ENCODE assay signal across 18 cellular contexts in genomic region chr6:91141352-91141751, GRCh38.
"Had no signal": no experiment of that assay in that cellular context is flagged by ENCODE, and none has a peak within 500 bp of the region (broad histone marks: within the 10 kb centered on the region; RNA-seq: fewer than 3 reads in every experiment).

No MANE protein-coding gene starts in this region.

- ATAC-seq: activated CD8-positive, alpha-beta T cell treated with anti-CD3 and anti-CD28 coated beads, Interleukin-2, amount 10 ng/mL, durations not matched to agents 7 days and 5 days; left ventricle myocardium superior; natural killer cell; WTC11 had no signal

- H3K27ac Mint-ChIP-seq: activated CD8-positive, alpha-beta T cell treated with anti-CD3 and anti-CD28 coated beads, Interleukin-2, amount 10 ng/mL, durations not matched to agents 7 days and 5 days; activated naive CD8-positive, alpha-beta T cell treated with anti-CD3 and anti-CD28 coated beads, Interleukin-2, amount 10 ng/mL, durations not matched to agents 7 days and 5 days; activated T-helper 1 cell treated with anti-CD3 and anti-CD28 coated beads, Interleukin-12 subunit alpha, Interleukin-12 subunit beta, Interleukin-2, Interleukin-4 antibody, amounts not matched to agents 30 ng/mL and 10 ng/mL and 1 ng/mL, durations not matched to agents 14 hours and 24 hours and 36 hours; brain; memory B cell; natural killer cell; stimulated activated effector memory CD8-positive, alpha-beta T cell treated with anti-CD3 and anti-CD28 coated beads, Interleukin-12 subunit alpha, Interleukin-12 subunit beta, amount 100 ng/mL, for 72 hours; WTC11 had no signal

- H3K4me3 Mint-ChIP-seq: activated CD8-positive, alpha-beta T cell treated with anti-CD3 and anti-CD28 coated beads, Interleukin-2, amount 10 ng/mL, durations not matched to agents 7 days and 5 days; activated naive CD8-positive, alpha-beta T cell treated with anti-CD3 and anti-CD28 coated beads, Interleukin-2, amount 10 ng/mL, durations not matched to agents 7 days and 5 days; activated T-helper 1 cell treated with anti-CD3 and anti-CD28 coated beads, Interleukin-12 subunit alpha, Interleukin-12 subunit beta, Interleukin-2, Interleukin-4 antibody, amounts not matched to agents 30 ng/mL and 10 ng/mL and 1 ng/mL, durations not matched to agents 14 hours and 24 hours and 36 hours; brain; memory B cell; natural killer cell; stimulated activated effector memory CD8-positive, alpha-beta T cell treated with anti-CD3 and anti-CD28 coated beads, Interleukin-12 subunit alpha, Interleukin-12 subunit beta, amount 100 ng/mL, for 72 hours; WTC11 had no signal

- DNase-seq: activated CD4-positive, alpha-beta T cell treated with anti-CD3 and anti-CD28 coated beads for 48 hours; activated CD8-positive, alpha-beta T cell treated with anti-CD3 and anti-CD28 coated beads, Interleukin-2, amount 10 ng/mL, durations not matched to agents 7 days and 5 days; activated naive CD4-positive, alpha-beta T cell; activated naive CD8-positive, alpha-beta T cell treated with anti-CD3 and anti-CD28 coated beads, Interleukin-2, amount 10 ng/mL, durations not matched to agents 7 days and 5 days; central memory CD4-positive, alpha-beta T cell; colonic mucosa; kidney; left ventricle myocardium superior; natural killer cell; posterior cingulate gyrus; T-helper 2 cell; transverse colon had no signal

- H3K4me1 Mint-ChIP-seq: activated naive CD8-positive, alpha-beta T cell treated with anti-CD3 and anti-CD28 coated beads, Interleukin-2, amount 10 ng/mL, durations not matched to agents 7 days and 5 days; memory B cell; natural killer cell; stimulated activated effector memory CD8-positive, alpha-beta T cell treated with anti-CD3 and anti-CD28 coated beads, Interleukin-12 subunit alpha, Interleukin-12 subunit beta, amount 100 ng/mL, for 72 hours; WTC11 had no signal

- H3K27me3 Mint-ChIP-seq: brain, memory B cell had no signal

- H3K36me3 Mint-ChIP-seq: activated naive CD8-positive, alpha-beta T cell treated with anti-CD3 and anti-CD28 coated beads, Interleukin-2, amount 10 ng/mL, durations not matched to agents 7 days and 5 days; brain; memory B cell; natural killer cell; stimulated activated effector memory CD8-positive, alpha-beta T cell treated with anti-CD3 and anti-CD28 coated beads, Interleukin-12 subunit alpha, Interleukin-12 subunit beta, amount 100 ng/mL, for 72 hours; WTC11 had no signal

- H3K4me3 ChIP-seq: colonic mucosa, hepatocyte, transverse colon had no signal

- H3K9me3 Mint-ChIP-seq: activated naive CD8-positive, alpha-beta T cell treated with anti-CD3 and anti-CD28 coated beads, Interleukin-2, amount 10 ng/mL, durations not matched to agents 7 days and 5 days; activated T-helper 1 cell treated with anti-CD3 and anti-CD28 coated beads, Interleukin-12 subunit alpha, Interleukin-12 subunit beta, Interleukin-2, Interleukin-4 antibody, amounts not matched to agents 30 ng/mL and 10 ng/mL and 1 ng/mL, durations not matched to agents 14 hours and 24 hours and 36 hours; WTC11 had no signal
